ENCODE assay signal across 23 cellular contexts in genomic region chr5:124961517-124961916, GRCh38.
"Had no signal": no experiment of that assay in that cellular context is flagged by ENCODE, and none has a peak within 500 bp of the region (broad histone marks: within the 10 kb centered on the region; RNA-seq: fewer than 3 reads in every experiment).

No MANE protein-coding gene starts in this region.

- FAIRE-seq: colon, urothelium cell line had no signal

- H3K36me3 ChIP-seq: gastrocnemius medialis, left lung, ovary, sigmoid colon, spleen, tibial artery had no signal

- H3K4me3 ChIP-seq: dorsolateral prefrontal cortex, gastrocnemius medialis, left lung, ovary, psoas muscle, sigmoid colon, spleen, testis, tibial artery had no signal

- H3K27ac ChIP-seq: dorsolateral prefrontal cortex, gastrocnemius medialis, left lung, ovary, psoas muscle, sigmoid colon, spleen, testis, tibial artery had no signal

- DNase-seq: dorsolateral prefrontal cortex; effector CD4-positive, alpha-beta T cell; foreskin fibroblast; gastrocnemius medialis; left cardiac atrium; left lung; mammary epithelial cell; natural killer cell; occipital lobe; ovary; posterior cingulate gyrus; psoas muscle; right cardiac atrium; sigmoid colon; spleen; stimulated activated CD4-positive, alpha-beta T cell treated with anti-CD3 and anti-CD28 coated beads, Interleukin-4, amount 100 ng/mL, for 4 hours; stimulated activated naive CD8-positive, alpha-beta T cell treated with anti-CD3 and anti-CD28 coated beads, Interleukin-15, Interleukin-2, amounts not matched to agents 100 U/mL and 50 U/mL, for 24 hours; substantia nigra; testis; tibial artery had no signal

- ATAC-seq: gastrocnemius medialis; left lung; natural killer cell; psoas muscle; right cardiac atrium; stimulated activated memory B cell treated with anti-CD40 and anti-IgM and Interleukin-4, amounts not matched to agents 10 μg/mL and 1 μg/mL and 100 μg/mL, for 72 hours; stimulated activated naive CD8-positive, alpha-beta T cell treated with anti-CD3 and anti-CD28 coated beads, Interleukin-15, Interleukin-2, amounts not matched to agents 100 U/mL and 50 U/mL, for 24 hours had no signal

- H3K4me1 ChIP-seq: sigmoid colon, testis had no signal

- H3K9me3 ChIP-seq: gastrocnemius medialis, left lung, ovary, psoas muscle, sigmoid colon, spleen, testis, tibial artery had no signal

- H3K27me3 ChIP-seq: dorsolateral prefrontal cortex, gastrocnemius medialis, left lung, ovary, sigmoid colon, spleen, testis, tibial artery had no signal
